In the genomic region with DNA sequence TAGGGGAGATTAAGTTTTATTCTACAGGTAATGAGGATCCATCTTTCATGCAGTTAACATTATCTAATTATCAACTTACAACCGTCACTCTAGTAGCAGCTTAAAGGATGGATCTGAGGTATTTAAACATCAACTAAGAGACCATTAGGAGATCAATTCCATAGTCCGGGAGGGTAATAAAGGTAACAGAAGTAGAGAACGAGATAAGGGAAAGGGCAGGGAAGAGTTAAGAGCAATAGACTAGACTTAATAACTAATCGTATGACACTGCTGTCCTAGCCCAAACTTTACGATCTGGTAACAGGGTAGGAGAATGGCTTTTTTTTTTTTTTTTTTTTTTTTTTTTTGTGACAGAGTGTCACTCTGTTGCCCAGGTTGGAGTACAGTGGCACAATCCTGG, we compare ENCODE assay signal across 18 cellular contexts. TPM values are rescaled to one million over a fixed set of nuclear protein-coding genes. Genes with fewer than 3 reads are reported as not detected.
DNase-seq lines count a peak whose midpoint lies in the region; ATAC-seq and TF ChIP-seq lines count a peak whose summit lies in the region.
"Had no signal": no experiment of that assay in that cellular context is flagged by ENCODE, and none has a peak within 500 bp of the region (broad histone marks: within the 10 kb centered on the region; RNA-seq: fewer than 3 reads in every experiment).

No MANE protein-coding gene starts in this region.

- TF ChIP-seq CTCF in hepatocyte (IDR thresholded peaks at IDR 0.05; ENCODE audit: poor library complexity) (no peak), type B pancreatic cell (conservative IDR thresholded peaks at IDR 0.05) (no peak)

- H3K9me3 ChIP-seq in T-helper 17 cell (ENCODE audit: control insufficient read depth, low read length, poor library complexity, severe bottlenecking) (no peaks in the 10 kb centered on the region), hepatocyte (ENCODE audit: low read depth) (no peaks in the 10 kb centered on the region)

- peak overlapping the region; percentile 83 for H3K27ac ChIP-seq in hepatocyte

- no peak overlapping the region for H3K4me3 ChIP-seq in hepatocyte

- peaks cover 10% of the 10 kb centered on the region for H3K4me1 ChIP-seq in hepatocyte (ENCODE audit: insufficient read depth)

- peak overlapping the region; percentile 57 for H3K27ac Mint-ChIP-seq in activated T-cell treated with anti-CD3 and anti-CD28 coated beads, Interleukin-2, amount 50 U/mL, for 24 hours
- H3K27ac Mint-ChIP-seq in T-helper 17 cell (peak overlapping the region; percentile 14), type B pancreatic cell (peak overlapping the region; percentile 87)

- peaks cover 39% of the 10 kb centered on the region for H3K79me2 ChIP-seq in hepatocyte

- H3K27me3 ChIP-seq in hepatocyte: no peaks in the 10 kb centered on the region

- no peaks in the 10 kb centered on the region for H3K9me3 Mint-ChIP-seq in activated T-cell treated with anti-CD3 and anti-CD28 coated beads, Interleukin-2, amount 50 U/mL, for 24 hours
- H3K9me3 Mint-ChIP-seq in type B pancreatic cell: no peaks in the 10 kb centered on the region
- H3K9me3 Mint-ChIP-seq: CD14-positive monocyte had no signal

- no peak for ATAC-seq in T-helper 17 cell
- ATAC-seq in left ventricle myocardium superior: no peak
- ATAC-seq in GM21515 (IDR thresholded peaks at IDR 0.05; ENCODE audit: unreplicated experiment): no peak
- ATAC-seq in GM18498 (IDR thresholded peaks at IDR 0.05; ENCODE audit: unreplicated experiment): no peak

- intact Hi-C loops in left ventricle myocardium superior (cut with micrococcal nuclease): no loop called here

- peaks cover 70% of the 10 kb centered on the region for H3K36me3 Mint-ChIP-seq in activated T-cell treated with anti-CD3 and anti-CD28 coated beads, Interleukin-2, amount 50 U/mL, for 24 hours (ENCODE audit: low read depth)
- H3K36me3 Mint-ChIP-seq in T-helper 17 cell (ENCODE audit: low read depth) (peaks cover 2% of the 10 kb centered on the region), type B pancreatic cell (peaks cover 24% of the 10 kb centered on the region)

- no peaks in the 10 kb centered on the region for H3K27me3 Mint-ChIP-seq in activated T-cell treated with anti-CD3 and anti-CD28 coated beads, Interleukin-2, amount 50 U/mL, for 24 hours
- H3K27me3 Mint-ChIP-seq in T-helper 17 cell (no peaks in the 10 kb centered on the region), type B pancreatic cell (no peaks in the 10 kb centered on the region)

- no peaks in the 10 kb centered on the region for H3K36me3 ChIP-seq in hepatocyte (replicated peaks; ENCODE audit: insufficient read depth, low read depth)

- H3K4me2 ChIP-seq in hepatocyte: peak overlapping the region; percentile 40

- H4K20me1 ChIP-seq in hepatocyte (ENCODE audit: insufficient read depth, poor library complexity, severe bottlenecking): no peaks in the 10 kb centered on the region

- no peak overlapping the region for H2AFZ ChIP-seq in hepatocyte

- no peak for DNase-seq in activated T-cell treated with anti-CD3 and anti-CD28 coated beads, Interleukin-2, amount 50 U/mL, for 24 hours
- no peak for DNase-seq in activated T-cell treated with anti-CD3 and anti-CD28 coated beads, Interleukin-2, amount 50 U/mL, for 1 hour
- DNase-seq in T-helper 17 cell: no peak
- DNase-seq in hepatocyte (ENCODE audit: low spot score): no peak
- no peak for DNase-seq in type B pancreatic cell (ENCODE audit: extremely low spot score, unreplicated experiment)
- DNase-seq in left ventricle myocardium superior: no peak
- DNase-seq: 8988T, DND-41, GDM1, GOT3, KBM-7, NCI-H1048, NCI-H1694, NCI-H2107, NCI-H345 had no signal

- no peaks in the 10 kb centered on the region for H3K9me2 ChIP-seq in hepatocyte (replicated peaks; ENCODE audit: insufficient read depth)

- H3K4me3 Mint-ChIP-seq in activated T-cell treated with anti-CD3 and anti-CD28 coated beads, Interleukin-2, amount 50 U/mL, for 24 hours: no peak overlapping the region
- H3K4me3 Mint-ChIP-seq in T-helper 17 cell (no peak overlapping the region), type B pancreatic cell (peak overlapping the region; percentile 15)
- H3K4me3 Mint-ChIP-seq: CD14-positive monocyte had no signal

- 39% methylated on average over 5 of the region's 5 CpGs for WGBS in hepatocyte (ENCODE audit: low lambda C conversion rate, missing lambda C conversion rate)

- peaks cover 2% of the 10 kb centered on the region for H3K4me1 Mint-ChIP-seq in activated T-cell treated with anti-CD3 and anti-CD28 coated beads, Interleukin-2, amount 50 U/mL, for 24 hours (ENCODE audit: low read depth)
- peaks cover 10% of the 10 kb centered on the region for H3K4me1 Mint-ChIP-seq in T-helper 17 cell
- no peaks in the 10 kb centered on the region for H3K4me1 Mint-ChIP-seq in type B pancreatic cell (ENCODE audit: unreplicated experiment)

RNA-seq across cellular contexts. Expression of a gene that starts 19.5 kb away (rescaled TPM):
- total RNA-seq in T-helper 17 cell (1 to 10 TPM; 5.1 to 5.7 TPM), hepatocyte (1.3 and 1.4 TPM in 2 replicates), type B pancreatic cell (ENCODE audit: low replicate concordance) (2.0 and 3.6 TPM in 2 replicates), left ventricle myocardium superior (0.64 TPM)
- polyA plus RNA-seq in hepatocyte: 0.73 and 1.4 TPM in 2 replicates
- polyA plus RNA-seq: CD14-positive monocyte had no signal

RNA-seq across cellular contexts. Expression of a gene that starts 43.0 kb away (rescaled TPM):
- 100 to 1,000 TPM; 124 to 152 TPM for total RNA-seq in T-helper 17 cell
- total RNA-seq in hepatocyte: 95.8 and 115 TPM in 2 replicates
- 56.9 and 67.9 TPM in 2 replicates for polyA plus RNA-seq in hepatocyte
- 90.0 and 99.9 TPM in 2 replicates for total RNA-seq in type B pancreatic cell (ENCODE audit: low replicate concordance)
- total RNA-seq in left ventricle myocardium superior: 78.9 TPM

RNA-seq across cellular contexts. Expression of a gene that starts 44.6 kb away (rescaled TPM):
- total RNA-seq in T-helper 17 cell: 10 to 100 TPM; 11.9 to 13.2 TPM
- total RNA-seq in hepatocyte: 30.1 and 33.5 TPM in 2 replicates
- 30.6 and 36.5 TPM in 2 replicates for polyA plus RNA-seq in hepatocyte
- total RNA-seq in type B pancreatic cell (ENCODE audit: low replicate concordance): 26.0 and 39.3 TPM in 2 replicates
- total RNA-seq in left ventricle myocardium superior: 21.7 TPM

RNA-seq across cellular contexts. Expression of a gene that starts 59.5 kb away (rescaled TPM):
- total RNA-seq in T-helper 17 cell (100 to 1,000 TPM; 139 to 148 TPM), hepatocyte (64.3 and 82.6 TPM in 2 replicates), type B pancreatic cell (ENCODE audit: low replicate concordance) (104 and 269 TPM in 2 replicates), left ventricle myocardium superior (29.5 TPM)
- polyA plus RNA-seq in hepatocyte: 68.6 and 83.0 TPM in 2 replicates

Comparison
In these comparisons a context has a peak if more than half of its experiments do, and no peak if none do; other contexts are left out.
1. H3K27ac Mint-ChIP-seq: peak in every context shown above with its lines; median percentile 87 in type B pancreatic cell; 57 in activated T-cell treated with anti-CD3 and anti-CD28 coated beads, Interleukin-2, amount 50 U/mL, for 24 hours; 14 in T-helper 17 cell.